In genomic region chr13:99214232-99214631, GRCh38 we compare ENCODE assay signal across 9 cellular contexts. TPM values are rescaled to one million over a fixed set of nuclear protein-coding genes. Genes with fewer than 3 reads are reported as not detected.
A peak's percentile ranks its signal among the peaks of the same experiment; 100 is the strongest.
DNase-seq lines count a peak whose midpoint lies in the region; ATAC-seq and TF ChIP-seq lines count a peak whose summit lies in the region.
"Had no signal": no experiment of that assay in that cellular context is flagged by ENCODE, and none has a peak within 500 bp of the region (broad histone marks: within the 10 kb centered on the region; RNA-seq: fewer than 3 reads in every experiment).

No MANE protein-coding gene starts in this region.

- ATAC-seq in GM18505 (IDR thresholded peaks at IDR 0.05; ENCODE audit: unreplicated experiment): peak; percentile 84
- peak; percentile 74 for ATAC-seq in HG02642 (IDR thresholded peaks at IDR 0.05; ENCODE audit: poor library complexity, unreplicated experiment)
- no peak for ATAC-seq in HG02970 (IDR thresholded peaks at IDR 0.05; ENCODE audit: low FRiP score, unreplicated experiment)

- H3K4me3 ChIP-seq in colonic mucosa: no peak overlapping the region
- H3K4me3 ChIP-seq: SK-N-MC had no signal

- no peaks in the 10 kb centered on the region for H3K9me3 Mint-ChIP-seq in activated CD4-positive, alpha-beta memory T cell treated with anti-CD3 and anti-CD28 coated beads for 36 hours
- no peaks in the 10 kb centered on the region for H3K9me3 Mint-ChIP-seq in neural crest cell

- peaks cover 13% of the 10 kb centered on the region for H3K36me3 Mint-ChIP-seq in activated CD4-positive, alpha-beta memory T cell treated with anti-CD3 and anti-CD28 coated beads for 36 hours
- peaks cover 2% of the 10 kb centered on the region for H3K36me3 Mint-ChIP-seq in neural crest cell (ENCODE audit: low read depth)

- H3K4me1 Mint-ChIP-seq in activated CD4-positive, alpha-beta memory T cell treated with anti-CD3 and anti-CD28 coated beads for 36 hours (ENCODE audit: low read depth): peaks cover 78% of the 10 kb centered on the region
- H3K4me1 Mint-ChIP-seq in neural crest cell: peaks cover 37% of the 10 kb centered on the region

- intact Hi-C loops in activated CD4-positive, alpha-beta memory T cell treated with anti-CD3 and anti-CD28 coated beads for 36 hours (cut with micrococcal nuclease): loop anchor here (1.0 to 2.0 kb wide), 7 partner anchors 10 to 219 kb away; partner anchors contain the start of gene GPR18
- intact Hi-C loops in colonic mucosa (cut with DNase I): no loop called here

- H3K4me1 ChIP-seq in colonic mucosa: no peaks in the 10 kb centered on the region

- no peaks in the 10 kb centered on the region for H3K36me3 ChIP-seq in colonic mucosa

- no peaks in the 10 kb centered on the region for H3K9me3 ChIP-seq in colonic mucosa

- no peak overlapping the region for H3K27ac ChIP-seq in colonic mucosa
- H3K27ac ChIP-seq: SK-N-MC had no signal

- TF ChIP-seq CTCF in neural crest cell (conservative IDR thresholded peaks at IDR 0.05) (no peak), colonic mucosa (IDR thresholded peaks at IDR 0.05) (no peak)

- TF ChIP-seq POLR2A in GM18505 (IDR thresholded peaks at IDR 0.05; ENCODE audit: borderline replicate concordance, extremely low read depth, insufficient read depth, insufficient read length): no peak

- no peaks in the 10 kb centered on the region for H3K27me3 ChIP-seq in colonic mucosa

- DNase-seq in activated CD4-positive, alpha-beta memory T cell treated with anti-CD3 and anti-CD28 coated beads for 36 hours: peak; percentile 84
- DNase-seq in neural crest cell (ENCODE audit: low read depth, low spot score): no peak
- no peak for DNase-seq in colonic mucosa
- no peak for DNase-seq in NCI-H524 (lab: John Stamatoyannopoulos, UW)
- DNase-seq in NCI-H128 (lab: John Stamatoyannopoulos, UW; ENCODE audit: unreplicated experiment): no peak

- H3K9ac ChIP-seq in colonic mucosa (ENCODE audit: low read depth in 2 of 2, low read length in 2 of 2): no peak overlapping the region

- no peaks in the 10 kb centered on the region for H3K27me3 Mint-ChIP-seq in activated CD4-positive, alpha-beta memory T cell treated with anti-CD3 and anti-CD28 coated beads for 36 hours
- H3K27me3 Mint-ChIP-seq in neural crest cell (ENCODE audit: low read depth): no peaks in the 10 kb centered on the region

- H3K27ac Mint-ChIP-seq in activated CD4-positive, alpha-beta memory T cell treated with anti-CD3 and anti-CD28 coated beads for 36 hours: peak overlapping the region; percentile 78
- peak overlapping the region; percentile 1 for H3K27ac Mint-ChIP-seq in neural crest cell (ENCODE audit: unreplicated experiment)

- POLR2A ChIA-PET in activated CD4-positive, alpha-beta memory T cell treated with anti-CD3 and anti-CD28 coated beads for 36 hours (lab: Charles Lee): interaction anchor here (0.7 to 4.9 kb wide), 6 partner anchors 8 to 82 kb away, joined by 3 to 45 read pairs (median 4); partner anchors contain the start of gene UBAC2

- CTCF ChIA-PET in activated CD4-positive, alpha-beta memory T cell treated with anti-CD3 and anti-CD28 coated beads for 36 hours (lab: Charles Lee): interaction anchor here (0.6 to 2.1 kb wide), 9 partner anchors 9 to 1213 kb away, joined by 3 to 15 read pairs (median 4); partner anchors contain the start of gene UBAC2

- peak overlapping the region; percentile 78 for H3K4me3 Mint-ChIP-seq in activated CD4-positive, alpha-beta memory T cell treated with anti-CD3 and anti-CD28 coated beads for 36 hours
- no peak overlapping the region for H3K4me3 Mint-ChIP-seq in neural crest cell

RNA-seq across cellular contexts. Expression of gene UBAC2, which starts 13.6 kb away (rescaled TPM):
- total RNA-seq in activated CD4-positive, alpha-beta memory T cell treated with anti-CD3 and anti-CD28 coated beads for 36 hours: 10 to 100 TPM; 51.8 to 54.5 TPM
- total RNA-seq in neural crest cell (58.8 and 59.8 TPM in 2 replicates), colonic mucosa (10 to 100 TPM; 67.6 to 88.4 TPM)

RNA-seq across cellular contexts. Expression of gene GPR18, which starts 43.9 kb away (rescaled TPM):
- total RNA-seq in activated CD4-positive, alpha-beta memory T cell treated with anti-CD3 and anti-CD28 coated beads for 36 hours: 1 to 10 TPM; 2.4 to 2.8 TPM
- total RNA-seq in neural crest cell (not detected in 2 replicates), colonic mucosa (under 1 TPM in 1 of 2 donors, not detected in 1; 0.35 TPM)
